In the genomic region with DNA sequence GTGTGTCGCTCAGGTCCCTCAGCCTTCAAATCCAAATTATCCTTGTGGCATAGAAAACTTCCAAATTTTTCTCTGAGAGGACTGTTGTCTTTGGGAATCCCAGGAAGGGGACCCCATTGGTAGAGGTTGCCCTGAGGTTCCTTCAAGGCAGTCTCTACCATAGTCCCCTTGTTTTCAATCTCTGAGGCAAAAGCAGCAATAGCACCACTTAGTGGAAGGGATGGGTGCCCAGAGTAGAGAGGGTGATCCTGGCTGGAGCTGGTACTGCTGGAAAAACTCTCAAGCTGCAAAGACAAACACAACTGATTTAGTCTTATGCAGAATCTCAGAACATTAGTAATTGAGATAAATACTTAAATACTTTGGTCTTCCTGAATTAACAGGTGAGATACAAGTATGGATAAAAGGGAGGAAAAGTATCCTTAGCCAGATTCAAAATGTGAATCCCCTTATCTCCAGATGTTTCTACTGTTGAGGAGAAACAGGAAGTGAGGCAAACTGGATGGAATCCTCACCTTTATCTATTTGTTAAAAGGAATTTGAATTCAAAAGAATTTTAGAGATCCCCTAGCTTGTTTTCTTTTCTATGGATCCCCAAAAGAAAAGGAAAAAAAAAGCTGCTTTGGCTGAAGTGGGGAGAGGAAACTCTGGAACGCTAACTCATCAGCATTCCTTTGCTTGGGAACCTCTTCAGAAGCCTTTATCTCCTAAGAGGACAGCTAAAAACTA, we compare ENCODE assay signal across 9 cellular contexts. TPM values are rescaled to one million over a fixed set of nuclear protein-coding genes. Genes with fewer than 3 reads are reported as not detected.
DNase-seq lines count a peak whose midpoint lies in the region; ATAC-seq and TF ChIP-seq lines count a peak whose summit lies in the region.
"Had no signal": no experiment of that assay in that cellular context is flagged by ENCODE, and none has a peak within 500 bp of the region (broad histone marks: within the 10 kb centered on the region; RNA-seq: fewer than 3 reads in every experiment).

No MANE protein-coding gene starts in this region.

- no peak for TF ChIP-seq POLR2A in gastroesophageal sphincter (IDR thresholded peaks at IDR 0.05)

- H3K27ac ChIP-seq in fibroblast of lung (ENCODE audit: insufficient read depth, low read length) (no peak overlapping the region), smooth muscle cell (ENCODE audit: low read depth) (peak overlapping the region; percentile 33), gastroesophageal sphincter (no peak overlapping the region), tibial artery (no peak overlapping the region)

- 69% methylated on average over 2 of the region's 2 CpGs for WGBS in smooth muscle cell (ENCODE audit: low lambda C conversion rate)
- 56 to 70% methylated on average over 1 of the region's 2 CpGs for WGBS in gastroesophageal sphincter (ENCODE audit: low coverage in 1 of 2), 2 donors

- H4K20me1 ChIP-seq in fibroblast of lung (ENCODE audit: control insufficient read depth, extremely low read depth, insufficient read depth, low read length) (no peaks in the 10 kb centered on the region), smooth muscle cell (ENCODE audit: low read depth) (no peaks in the 10 kb centered on the region)

- H3K9ac ChIP-seq in fibroblast of lung (ENCODE audit: insufficient read depth, low read length) (no peak overlapping the region), smooth muscle cell (ENCODE audit: low read depth) (no peak overlapping the region)

- H3K36me3 ChIP-seq in fibroblast of lung (ENCODE audit: control insufficient read depth, insufficient read depth, low read length) (peaks cover 10% of the 10 kb centered on the region), smooth muscle cell (ENCODE audit: low read depth) (peaks cover 8% of the 10 kb centered on the region), gastroesophageal sphincter (peaks cover 6 to 92% of the 10 kb centered on the region in 2 donors), tibial artery (peaks cover 46 to 92% (median 67%) of the 10 kb centered on the region in 3 donors)

- TF ChIP-seq CTCF in fibroblast of lung (conservative IDR thresholded peaks at IDR 0.05 in 1 of 2, IDR thresholded peaks at IDR 0.05 in 1 of 2; ENCODE audit: low read depth in 1 of 2, low read length in 2 of 2) = no peak
- TF ChIP-seq CTCF in smooth muscle cell (IDR thresholded peaks at IDR 0.05; ENCODE audit: borderline replicate concordance, insufficient read depth, poor library complexity, severe bottlenecking) = no peak
- no peak for TF ChIP-seq CTCF in gastroesophageal sphincter (IDR thresholded peaks at IDR 0.05)
- no peak for TF ChIP-seq CTCF in tibial artery (IDR thresholded peaks at IDR 0.05)

- ATAC-seq in HG02798 (IDR thresholded peaks at IDR 0.05; ENCODE audit: poor library complexity, unreplicated experiment) = no peak
- no peak for ATAC-seq in gastroesophageal sphincter

- H3K4me3 ChIP-seq in fibroblast of lung (replicated peaks in 1 of 4; ENCODE audit: control extremely low read depth in 1 of 4, insufficient read depth in 1 of 4, low read depth in 3 of 4, low read length in 4 of 4) = no peak overlapping the region
- H3K4me3 ChIP-seq in smooth muscle cell = no peak overlapping the region
- H3K4me3 ChIP-seq in gastroesophageal sphincter = no peak overlapping the region
- H3K4me3 ChIP-seq in tibial artery = no peak overlapping the region

- no peak for TF ChIP-seq EP300 in gastroesophageal sphincter (IDR thresholded peaks at IDR 0.05)

- H2AFZ ChIP-seq in fibroblast of lung (ENCODE audit: low read length) (no peak overlapping the region), smooth muscle cell (ENCODE audit: low read depth) (no peak overlapping the region)

- intact Hi-C loops in tibial artery (cut with DNase I; ENCODE audit: low total_unique reads) = no loop called here

- peak; percentile 8 for DNase-seq in NOMO-1 treated with DMSO at 0.1 percent for 48 hours (lab: John Stamatoyannopoulos, UW; ENCODE audit: unreplicated experiment)
- DNase-seq in NOMO-1 treated with dmso at 0.1 percent for 144 hours (lab: John Stamatoyannopoulos, UW; ENCODE audit: unreplicated experiment) = no peak
- DNase-seq in NCI-H226 = peak; percentile 57
- peak; percentile 2 to 17 for DNase-seq in fibroblast of lung (ENCODE audit: low read depth in 2 of 2)
- no peak for DNase-seq in smooth muscle cell (lab: John Stamatoyannopoulos, UW; ENCODE audit: unreplicated experiment)
- DNase-seq in tibial artery = no peak
- DNase-seq: CD8-positive, alpha-beta memory T cell had no signal

- H3K27me3 ChIP-seq in fibroblast of lung (ENCODE audit: control insufficient read depth, insufficient read depth, low read length) (no peaks in the 10 kb centered on the region), smooth muscle cell (ENCODE audit: low read depth) (no peaks in the 10 kb centered on the region), gastroesophageal sphincter (no peaks in the 10 kb centered on the region), tibial artery (no peaks in the 10 kb centered on the region)

- H3K9me3 ChIP-seq in fibroblast of lung (ENCODE audit: control insufficient read depth, insufficient read depth, low read depth, low read length) (no peaks in the 10 kb centered on the region), smooth muscle cell (replicated peaks; ENCODE audit: low read depth) (no peaks in the 10 kb centered on the region), gastroesophageal sphincter (no peaks in the 10 kb centered on the region), tibial artery (no peaks in the 10 kb centered on the region)

- H3K4me1 ChIP-seq in fibroblast of lung (ENCODE audit: control insufficient read depth, extremely low read depth, insufficient read depth, low read length) (no peaks in the 10 kb centered on the region), smooth muscle cell (ENCODE audit: low read depth) (no peaks in the 10 kb centered on the region), gastroesophageal sphincter (no peaks in the 10 kb centered on the region), tibial artery (no peaks in the 10 kb centered on the region)

- no peaks in the 10 kb centered on the region for H3F3A ChIP-seq in smooth muscle cell (ENCODE audit: low read depth)

- H3K79me2 ChIP-seq in fibroblast of lung (ENCODE audit: control insufficient read depth, insufficient read depth, low read length) (no peaks in the 10 kb centered on the region), smooth muscle cell (ENCODE audit: low read depth) (peaks cover 5% of the 10 kb centered on the region)

- H3K4me2 ChIP-seq in fibroblast of lung (ENCODE audit: extremely low read depth, insufficient read depth, low read length) (no peak overlapping the region), smooth muscle cell (no peak overlapping the region)

RNA-seq across cellular contexts. Expression of a gene that starts 13.4 kb away (rescaled TPM):
- total RNA-seq in fibroblast of lung (5.6 and 6.1 TPM in 2 replicates), smooth muscle cell (13.8 and 14.7 TPM in 2 replicates), gastroesophageal sphincter (10 to 100 TPM; 11.7 to 22.1 (median 18.4) TPM)
- polyA plus RNA-seq in fibroblast of lung (8.6 and 10.0 TPM in 2 replicates), smooth muscle cell (5.8 and 6.7 TPM in 2 replicates)
- 5.5 and 6.1 TPM in 2 replicates for polyA plus RNA-seq in fibroblast of lung (2012)
- polyA minus RNA-seq in fibroblast of lung (ENCODE audit: low replicate concordance) = 12.9 and 28.2 TPM in 2 replicates

RNA-seq across cellular contexts. Expression of a gene that starts 47.4 kb away (rescaled TPM):
- total RNA-seq in fibroblast of lung (0.26 TPM in 1 of 2 replicates, not detected in the other), smooth muscle cell (not detected in 2 replicates), gastroesophageal sphincter (not detected)
- polyA plus RNA-seq in fibroblast of lung (not detected in 2 replicates), smooth muscle cell (0.44 TPM in 1 of 2 replicates, not detected in the other)
- not detected in 2 replicates for polyA plus RNA-seq in fibroblast of lung (2012)
- not detected in 2 replicates for polyA minus RNA-seq in fibroblast of lung (ENCODE audit: low replicate concordance)
- polyA plus RNA-seq: CD8-positive, alpha-beta memory T cell had no signal

RNA-seq across cellular contexts. Expression of a gene that starts 58.0 kb away (rescaled TPM):
- not detected in 2 replicates for total RNA-seq in fibroblast of lung
- polyA plus RNA-seq in fibroblast of lung = not detected in 2 replicates
- not detected in 2 replicates for polyA plus RNA-seq in fibroblast of lung (2012)
- not detected in 2 replicates for polyA minus RNA-seq in fibroblast of lung (ENCODE audit: low replicate concordance)
- total RNA-seq in smooth muscle cell = not detected in 2 replicates
- not detected in 2 replicates for polyA plus RNA-seq in smooth muscle cell
- total RNA-seq in gastroesophageal sphincter = not detected
- total RNA-seq: CD8-positive, alpha-beta memory T cell had no signal
- polyA plus RNA-seq: CD8-positive, alpha-beta memory T cell had no signal

Comparison
In these comparisons a context has a peak if more than half of its experiments do, and no peak if none do; other contexts are left out.
1. DNase-seq: peak in NOMO-1 treated with DMSO at 0.1 percent for 48 hours (single experiment), NCI-H226 (single experiment) and fibroblast of lung (2 of 2); none in NOMO-1 treated with dmso at 0.1 percent for 144 hours (single experiment), smooth muscle cell (single experiment) and tibial artery (0 of 2).